Comparison of ENCODE assay signal across 1 cellular context in genomic region chr1:65266501-65266900, GRCh38.
TF ChIP-seq lines count a peak whose summit lies in the region.

No MANE protein-coding gene starts in this region.

TF ChIP-seq in WTC11, 78 proteins besides CTCF, POLR2A, EP300 and RAD21 (continued from another document):
- TF ChIP-seq ERG (CRISPR knock-in tag; IDR thresholded peaks at IDR 0.05), result no peak
- TF ChIP-seq ELF4 (CRISPR knock-in tag; IDR thresholded peaks at IDR 0.05; ENCODE audit: low read depth), result no peak
- no peak for TF ChIP-seq FOXP1 (CRISPR knock-in tag; IDR thresholded peaks at IDR 0.05; ENCODE audit: borderline replicate concordance)
- TF ChIP-seq TCF7 (CRISPR knock-in tag; IDR thresholded peaks at IDR 0.05; ENCODE audit: low read depth), result no peak
